In the genomic region with DNA sequence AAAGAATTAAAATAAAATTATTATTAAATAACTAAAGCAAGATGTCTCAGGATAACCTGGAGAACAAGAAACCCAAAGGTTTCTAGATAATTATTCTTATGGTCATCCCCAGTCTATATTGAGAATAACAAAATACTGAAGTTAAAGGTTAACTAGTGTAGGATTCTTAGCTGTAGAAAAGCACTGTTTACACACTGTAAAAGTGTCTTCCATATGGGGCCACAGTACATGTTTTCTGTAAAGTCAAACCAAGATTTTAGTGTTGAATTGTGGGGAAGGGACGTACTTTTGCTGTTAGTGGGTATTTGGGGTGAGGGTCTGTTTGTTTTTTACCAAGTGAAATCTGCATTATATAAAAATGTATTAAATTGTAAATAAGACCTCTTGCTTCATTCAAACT, we compare ENCODE assay signal across 23 cellular contexts. TPM values are rescaled to one million over a fixed set of nuclear protein-coding genes. Genes with fewer than 3 reads are reported as not detected.
DNase-seq lines count a peak whose midpoint lies in the region; ATAC-seq, FAIRE-seq and TF ChIP-seq lines count a peak whose summit lies in the region.
"Had no signal": no experiment of that assay in that cellular context is flagged by ENCODE, and none has a peak within 500 bp of the region (broad histone marks: within the 10 kb centered on the region; RNA-seq: fewer than 3 reads in every experiment).

No MANE protein-coding gene starts in this region.

- no peak overlapping the region for H2BK12ac ChIP-seq in neuronal stem cell (ENCODE audit: low read length)

- H3K4me1 ChIP-seq in neuronal stem cell (ENCODE audit: control insufficient read depth in 2 of 2, insufficient read depth in 1 of 2, low read depth in 1 of 2, low read length in 2 of 2), result peaks cover 10 to 12% of the 10 kb centered on the region in 2 donors
- H3K4me1 ChIP-seq: BLaER1 had no signal

- no peak overlapping the region for H3K4ac ChIP-seq in neuronal stem cell (ENCODE audit: low read length)

- H3K27ac ChIP-seq in neuronal stem cell (replicated peaks; ENCODE audit: low read length), result peak overlapping the region; percentile 64
- H3K27ac ChIP-seq: BLaER1 had no signal

- FAIRE-seq in islet of Langerhans (lab: Jason Lieb, UNC), result peak; percentile 60
- FAIRE-seq: GM12891 had no signal

- no peak overlapping the region for H3K18ac ChIP-seq in neuronal stem cell (ENCODE audit: low read length)

- no peaks in the 10 kb centered on the region for H3K9me3 ChIP-seq in neuronal stem cell (replicated peaks in 1 of 2; ENCODE audit: control insufficient read depth in 2 of 2, insufficient read depth in 1 of 2, low read depth in 1 of 2, low read length in 2 of 2)
- H3K9me3 ChIP-seq: BLaER1 had no signal

- H3K27me3 ChIP-seq in neuronal stem cell (ENCODE audit: control insufficient read depth in 3 of 3, insufficient read depth in 3 of 3, low read depth in 1 of 3, low read length in 3 of 3), result no peaks in the 10 kb centered on the region
- H3K27me3 ChIP-seq: BLaER1 had no signal

- no peak overlapping the region for H4K8ac ChIP-seq in neuronal stem cell (ENCODE audit: low read depth, low read length)

- H3K79me1 ChIP-seq in neuronal stem cell (ENCODE audit: low read depth, low read length), result no peaks in the 10 kb centered on the region

- no CpG with 5 or more reads among the region's 1 CpG for WGBS in neuronal stem cell (ENCODE audit: extremely low coverage in 2 of 2, insufficient read length in 2 of 2, insufficient replicate concordance in 1 of 2), 2 donors

- no peak overlapping the region for H3K4me2 ChIP-seq in neuronal stem cell (ENCODE audit: insufficient read depth, low read length, poor library complexity, severe bottlenecking)
- H3K4me2 ChIP-seq: BLaER1 had no signal

- H2BK120ac ChIP-seq in neuronal stem cell (ENCODE audit: low read depth, low read length), result no peak overlapping the region

- H2BK15ac ChIP-seq in neuronal stem cell (ENCODE audit: low read length), result no peak overlapping the region

- ATAC-seq in GM18519 (IDR thresholded peaks at IDR 0.05; ENCODE audit: low FRiP score, unreplicated experiment), result no peak
- no peak for ATAC-seq in omental fat pad (ENCODE audit: low FRiP score)
- ATAC-seq in HG02973 (IDR thresholded peaks at IDR 0.05; ENCODE audit: unreplicated experiment), result no peak
- ATAC-seq: HCT116 had no signal

- no peak overlapping the region for H3K4me3 ChIP-seq in neuronal stem cell (ENCODE audit: low read length in 2 of 2)
- H3K4me3 ChIP-seq: BLaER1 had no signal

- no peak overlapping the region for H3K23ac ChIP-seq in neuronal stem cell (ENCODE audit: low read depth, low read length, poor library complexity)

- H2AFZ ChIP-seq in neuronal stem cell (ENCODE audit: low read length), result no peak overlapping the region

- H4K91ac ChIP-seq in neuronal stem cell (ENCODE audit: low read depth, low read length, poor library complexity), result no peak overlapping the region

- TF ChIP-seq CTCF in omental fat pad (IDR thresholded peaks at IDR 0.05), result no peak

- H3K14ac ChIP-seq in neuronal stem cell (ENCODE audit: low read length), result no peak overlapping the region

- no peaks in the 10 kb centered on the region for H3K36me3 ChIP-seq in neuronal stem cell (replicated peaks in 1 of 2; ENCODE audit: control insufficient read depth in 2 of 2, insufficient read depth in 2 of 2, low read length in 2 of 2)
- H3K36me3 ChIP-seq: BLaER1 had no signal

- DNase-seq in HuH-7 (ENCODE audit: low spot score) (peak; percentile 8), neuronal stem cell (ENCODE audit: low spot score) (no peak), omental fat pad (ENCODE audit: low spot score) (no peak)
- no peak for DNase-seq in central memory CD4-positive, alpha-beta T cell
- DNase-seq: ACHN; CD4-positive, alpha-beta T cell; COR-L47; DMS 273 treated with DMSO at 0.1 percent for 48 hours; MV-4-11; NCI-H1694 treated with DMSO at 0.1 percent for 48 hours; NCI-H2081 treated with DMSO at 0.1 percent for 48 hours; NCI-H2171 treated with DMSO at 0.1 percent for 48 hours; NCI-H526; Right ventricle myocardium superior had no signal

- H2BK5ac ChIP-seq in neuronal stem cell (ENCODE audit: low read length), result no peak overlapping the region

- H3K9ac ChIP-seq in neuronal stem cell (ENCODE audit: low read depth, low read length, poor library complexity), result no peak overlapping the region
- H3K9ac ChIP-seq: BLaER1 had no signal

- H2AK5ac ChIP-seq in neuronal stem cell (ENCODE audit: low read depth, low read length), result no peak overlapping the region

RNA-seq across cellular contexts. Expression of a gene that starts 47.5 kb away (rescaled TPM):
- 17.4 TPM for polyA plus RNA-seq in neuronal stem cell (2013, experiment 1 of 2)
- polyA plus RNA-seq in neuronal stem cell (2013, experiment 2 of 2), result 18.8 TPM
- total RNA-seq in omental fat pad, result 10 to 100 TPM in 1 of 4 donors, 1 to 10 TPM in 3; 2.0 to 41.0 (median 8.9) TPM
- total RNA-seq: H1, M059J had no signal
- polyA plus RNA-seq: IgD-negative memory B cell had no signal
